Comparison of ENCODE assay signal across 29 cellular contexts in genomic region chr15:49372366-49372765, GRCh38. TPM values are rescaled to one million over a fixed set of nuclear protein-coding genes. Genes with fewer than 3 reads are reported as not detected.
"Had no signal": no experiment of that assay in that cellular context is flagged by ENCODE, and none has a peak within 500 bp of the region (broad histone marks: within the 10 kb centered on the region; RNA-seq: fewer than 3 reads in every experiment).

No MANE protein-coding gene starts in this region.

- H3K36me3 Mint-ChIP-seq: activated naive CD4-positive, alpha-beta T cell treated with anti-CD3 and anti-CD28 coated beads, Interleukin-2, amount 50 U/mL, for 72 hours; mesothelial cell of epicardium had no signal

- H3K9me3 ChIP-seq: ovary, prostate gland, testis, transverse colon had no signal

- DNase-seq: activated CD4-positive, alpha-beta T cell treated with anti-CD3 and anti-CD28 coated beads for 4 hours; activated CD4-positive, alpha-beta T cell treated with anti-CD3 and anti-CD28 coated beads, Interleukin-2, amount 50 U/mL, for 4 hours; activated naive CD4-positive, alpha-beta T cell; activated T-cell treated with anti-CD3 and anti-CD28 coated beads for 4 hours; activated T-cell treated with anti-CD3 and anti-CD28 coated beads, Interleukin-2, amount 50 U/mL, for 72 hours; endodermal cell; foreskin fibroblast; head of caudate nucleus; hippocampal formation; kidney; left colon; mammary epithelial cell; naive B cell; nephron progenitor cell; ovary; retina; stimulated activated CD4-positive, alpha-beta T cell treated with anti-CD3 and anti-CD28 coated beads, Interleukin-12 subunit alpha, Interleukin-12 subunit beta, amount 100 ng/mL, for 4 hours; stimulated activated CD4-positive, alpha-beta T cell treated with anti-CD3 and anti-CD28 coated beads, Interleukin-4, amount 100 ng/mL, for 1 hour; stimulated activated naive CD8-positive, alpha-beta T cell treated with anti-CD3 and anti-CD28 coated beads, Interleukin-15, Interleukin-2, amounts not matched to agents 100 U/mL and 50 U/mL, for 24 hours; testis; transverse colon had no signal

- H3K27ac ChIP-seq: ovary, prostate gland, skin epidermis, testis, transverse colon had no signal

- H3K4me3 ChIP-seq: ovary, prostate gland, skin epidermis, testis, transverse colon had no signal

- ATAC-seq: activated naive CD4-positive, alpha-beta T cell treated with anti-CD3 and anti-CD28 coated beads, Interleukin-2, amount 50 U/mL, for 72 hours; activated T-cell treated with anti-CD3 and anti-CD28 coated beads, Interleukin-2, amount 50 U/mL, for 72 hours; esophagus mucosa; left colon; sciatic nerve; stimulated activated naive CD8-positive, alpha-beta T cell treated with anti-CD3 and anti-CD28 coated beads, Interleukin-15, Interleukin-2, amounts not matched to agents 100 U/mL and 50 U/mL, for 24 hours had no signal

- H3K27ac Mint-ChIP-seq: activated naive CD4-positive, alpha-beta T cell treated with anti-CD3 and anti-CD28 coated beads, Interleukin-2, amount 50 U/mL, for 72 hours; activated T-cell treated with anti-CD3 and anti-CD28 coated beads, Interleukin-2, amount 50 U/mL, for 72 hours; dendritic cell treated with granulocyte-macrophage colony-stimulating factor and Interleukin-4, amounts not matched to agents 40 ng/mL and 50 ng/mL, for 4 days; endodermal cell; mesothelial cell of epicardium; naive B cell; nephron progenitor cell had no signal

- H3K9me3 Mint-ChIP-seq: activated naive CD4-positive, alpha-beta T cell treated with anti-CD3 and anti-CD28 coated beads, Interleukin-2, amount 50 U/mL, for 72 hours; activated T-cell treated with anti-CD3 and anti-CD28 coated beads, Interleukin-2, amount 50 U/mL, for 72 hours; central memory CD8-positive, alpha-beta T cell; dendritic cell treated with granulocyte-macrophage colony-stimulating factor and Interleukin-4, amounts not matched to agents 40 ng/mL and 50 ng/mL, for 4 days; endodermal cell; nephron progenitor cell had no signal

- H3K4me1 ChIP-seq: prostate gland, testis, transverse colon had no signal

- H3K36me3 ChIP-seq: ovary, prostate gland, transverse colon had no signal

- H3K4me1 Mint-ChIP-seq: central memory CD8-positive, alpha-beta T cell; mesothelial cell of epicardium; naive B cell; nephron progenitor cell had no signal

- H3K27me3 ChIP-seq: ovary, testis, transverse colon had no signal

- H3K27me3 Mint-ChIP-seq: central memory CD8-positive, alpha-beta T cell; dendritic cell treated with granulocyte-macrophage colony-stimulating factor and Interleukin-4, amounts not matched to agents 40 ng/mL and 50 ng/mL, for 4 days; naive B cell had no signal

- H3K4me3 Mint-ChIP-seq: activated T-cell treated with anti-CD3 and anti-CD28 coated beads, Interleukin-2, amount 50 U/mL, for 72 hours; central memory CD8-positive, alpha-beta T cell; dendritic cell treated with granulocyte-macrophage colony-stimulating factor and Interleukin-4, amounts not matched to agents 40 ng/mL and 50 ng/mL, for 4 days; endodermal cell; mesothelial cell of epicardium; naive B cell; nephron progenitor cell had no signal

RNA-seq across cellular contexts. Expression of gene FGF7, which starts 50.7 kb away (rescaled TPM):
- total RNA-seq: activated naive CD4-positive, alpha-beta T cell treated with anti-CD3 and anti-CD28 coated beads, Interleukin-2, amount 50 U/mL, for 72 hours; activated T-cell treated with anti-CD3 and anti-CD28 coated beads, Interleukin-2, amount 50 U/mL, for 72 hours; endodermal cell had no signal
